ENCODE assay signal across 9 cellular contexts in genomic region chr18:27413495-27414401, GRCh38.
DNase-seq lines count a peak whose midpoint lies in the region; ATAC-seq and TF ChIP-seq lines count a peak whose summit lies in the region.
"Had no signal": no experiment of that assay in that cellular context is flagged by ENCODE, and none has a peak within 500 bp of the region (broad histone marks: within the 10 kb centered on the region; RNA-seq: fewer than 3 reads in every experiment).

No MANE protein-coding gene starts in this region.

- H3K36me3 ChIP-seq in muscle layer of duodenum (ENCODE audit: control insufficient read depth in 1 of 2, insufficient read depth in 2 of 2, low read length in 2 of 2), result no peaks in the 10 kb centered on the region
- no peaks in the 10 kb centered on the region for H3K36me3 ChIP-seq in CD8-positive, alpha-beta T cell (ENCODE audit: insufficient read depth, low read length)
- H3K36me3 ChIP-seq: prostate gland had no signal

- H3K4me3 ChIP-seq in epithelial cell of esophagus (ENCODE audit: low read length) (no peak overlapping the region), muscle layer of duodenum (ENCODE audit: low read depth in 1 of 2, low read length in 2 of 2) (no peak overlapping the region)
- no peak overlapping the region for H3K4me3 ChIP-seq in CD8-positive, alpha-beta T cell (ENCODE audit: low read depth, low read length)
- H3K4me3 ChIP-seq: prostate gland had no signal

- no peak overlapping the region for H3K27ac Mint-ChIP-seq in CD8-positive, alpha-beta T cell
- no peak overlapping the region for H3K27ac Mint-ChIP-seq in activated CD8-positive, alpha-beta T cell treated with anti-CD3 and anti-CD28 coated beads for 36 hours
- H3K27ac Mint-ChIP-seq in glutamatergic neuron (ENCODE audit: unreplicated experiment), result no peak overlapping the region

- no peaks in the 10 kb centered on the region for H3K9me3 ChIP-seq in muscle layer of duodenum (ENCODE audit: control insufficient read depth in 1 of 2, low read length in 2 of 2)
- H3K9me3 ChIP-seq in CD8-positive, alpha-beta T cell (ENCODE audit: low read length), result no peaks in the 10 kb centered on the region
- H3K9me3 ChIP-seq: prostate gland had no signal

- TF ChIP-seq CTCF in epithelial cell of esophagus (IDR thresholded peaks at IDR 0.05; ENCODE audit: insufficient read depth, low read depth, low read length, missing control alignments) (no peak), glutamatergic neuron (IDR thresholded peaks at IDR 0.05; ENCODE audit: partially characterized antibody, unreplicated experiment) (no peak)
- TF ChIP-seq CTCF in CD8-positive, alpha-beta T cell (IDR thresholded peaks at IDR 0.05), result no peak
- no peak for TF ChIP-seq CTCF in activated CD8-positive, alpha-beta T cell treated with anti-CD3 and anti-CD28 coated beads for 36 hours (IDR thresholded peaks at IDR 0.05)

- TF ChIP-seq POLR2A in GM18505 (IDR thresholded peaks at IDR 0.05; ENCODE audit: borderline replicate concordance, extremely low read depth, insufficient read depth, insufficient read length), result no peak

- H3K27me3 ChIP-seq in muscle layer of duodenum (ENCODE audit: low read depth, low read length), result no peaks in the 10 kb centered on the region
- no peaks in the 10 kb centered on the region for H3K27me3 ChIP-seq in CD8-positive, alpha-beta T cell (ENCODE audit: insufficient read depth, low read length)

- intact Hi-C loops in Right ventricle myocardium inferior (cut with DNase I) (no loop called here), cardiac septum (cut with DNase I) (no loop called here)
- intact Hi-C loops in CD8-positive, alpha-beta T cell (cut with DNase I, micrococcal nuclease), result no loop called here
- intact Hi-C loops in activated CD8-positive, alpha-beta T cell treated with anti-CD3 and anti-CD28 coated beads for 36 hours (cut with micrococcal nuclease), result no loop called here

- peaks cover 7% of the 10 kb centered on the region for H3K9me3 Mint-ChIP-seq in CD8-positive, alpha-beta T cell
- peaks cover 2% of the 10 kb centered on the region for H3K9me3 Mint-ChIP-seq in activated CD8-positive, alpha-beta T cell treated with anti-CD3 and anti-CD28 coated beads for 36 hours
- no peaks in the 10 kb centered on the region for H3K9me3 Mint-ChIP-seq in glutamatergic neuron (ENCODE audit: unreplicated experiment)

- CTCF ChIA-PET in CD8-positive, alpha-beta T cell (lab: Charles Lee), result no interaction called here
- CTCF ChIA-PET in activated CD8-positive, alpha-beta T cell treated with anti-CD3 and anti-CD28 coated beads for 36 hours (lab: Charles Lee), result no interaction called here

- no peaks in the 10 kb centered on the region for H3K36me3 Mint-ChIP-seq in CD8-positive, alpha-beta T cell
- no peaks in the 10 kb centered on the region for H3K36me3 Mint-ChIP-seq in activated CD8-positive, alpha-beta T cell treated with anti-CD3 and anti-CD28 coated beads for 36 hours (ENCODE audit: low read depth)
- H3K36me3 Mint-ChIP-seq in glutamatergic neuron (ENCODE audit: unreplicated experiment), result no peaks in the 10 kb centered on the region

- H3K27me3 Mint-ChIP-seq in CD8-positive, alpha-beta T cell (ENCODE audit: low read depth), result no peaks in the 10 kb centered on the region
- no peaks in the 10 kb centered on the region for H3K27me3 Mint-ChIP-seq in activated CD8-positive, alpha-beta T cell treated with anti-CD3 and anti-CD28 coated beads for 36 hours
- peaks cover under 1% of the 10 kb centered on the region for H3K27me3 Mint-ChIP-seq in glutamatergic neuron (ENCODE audit: unreplicated experiment)

- peak overlapping the region; percentile 14 for H3K27ac ChIP-seq in muscle layer of duodenum (ENCODE audit: low read length)
- H3K27ac ChIP-seq in CD8-positive, alpha-beta T cell (ENCODE audit: low read depth, low read length), result no peak overlapping the region
- H3K27ac ChIP-seq: prostate gland had no signal

- DNase-seq in Right ventricle myocardium inferior (ENCODE audit: missing footprints) (no peak), cardiac septum (ENCODE audit: low spot score) (no peak), epithelial cell of esophagus (ENCODE audit: low read depth) (peak; percentile 83), glutamatergic neuron (no peak)
- DNase-seq in CD8-positive, alpha-beta T cell, result no peak
- no peak for DNase-seq in activated CD8-positive, alpha-beta T cell treated with anti-CD3 and anti-CD28 coated beads for 36 hours

- POLR2A ChIA-PET in CD8-positive, alpha-beta T cell (lab: Charles Lee), result no interaction called here
- POLR2A ChIA-PET in activated CD8-positive, alpha-beta T cell treated with anti-CD3 and anti-CD28 coated beads for 36 hours (lab: Charles Lee), result no interaction called here

- no peaks in the 10 kb centered on the region for H3K4me1 ChIP-seq in muscle layer of duodenum (ENCODE audit: control insufficient read depth in 1 of 2, insufficient read depth in 2 of 2, low read length in 2 of 2)
- no peaks in the 10 kb centered on the region for H3K4me1 ChIP-seq in CD8-positive, alpha-beta T cell (ENCODE audit: insufficient read depth, low read length)
- H3K4me1 ChIP-seq: prostate gland had no signal

- H3K4me3 Mint-ChIP-seq in CD8-positive, alpha-beta T cell, result no peak overlapping the region
- no peak overlapping the region for H3K4me3 Mint-ChIP-seq in activated CD8-positive, alpha-beta T cell treated with anti-CD3 and anti-CD28 coated beads for 36 hours
- H3K4me3 Mint-ChIP-seq in glutamatergic neuron (ENCODE audit: unreplicated experiment), result no peak overlapping the region

- ATAC-seq in Right ventricle myocardium inferior (peak; percentile 94), GM18505 (IDR thresholded peaks at IDR 0.05; ENCODE audit: unreplicated experiment) (no peak)
- no peak for ATAC-seq in CD8-positive, alpha-beta T cell
- no peak for ATAC-seq in activated CD8-positive, alpha-beta T cell treated with anti-CD3 and anti-CD28 coated beads for 36 hours

- no peaks in the 10 kb centered on the region for H3K4me1 Mint-ChIP-seq in CD8-positive, alpha-beta T cell (ENCODE audit: low read depth)
- H3K4me1 Mint-ChIP-seq in activated CD8-positive, alpha-beta T cell treated with anti-CD3 and anti-CD28 coated beads for 36 hours (ENCODE audit: low read depth), result no peaks in the 10 kb centered on the region
- peaks cover 8% of the 10 kb centered on the region for H3K4me1 Mint-ChIP-seq in glutamatergic neuron (ENCODE audit: low read depth, unreplicated experiment)
